Comparison of ENCODE assay signal across 17 cellular contexts in the genomic region with DNA sequence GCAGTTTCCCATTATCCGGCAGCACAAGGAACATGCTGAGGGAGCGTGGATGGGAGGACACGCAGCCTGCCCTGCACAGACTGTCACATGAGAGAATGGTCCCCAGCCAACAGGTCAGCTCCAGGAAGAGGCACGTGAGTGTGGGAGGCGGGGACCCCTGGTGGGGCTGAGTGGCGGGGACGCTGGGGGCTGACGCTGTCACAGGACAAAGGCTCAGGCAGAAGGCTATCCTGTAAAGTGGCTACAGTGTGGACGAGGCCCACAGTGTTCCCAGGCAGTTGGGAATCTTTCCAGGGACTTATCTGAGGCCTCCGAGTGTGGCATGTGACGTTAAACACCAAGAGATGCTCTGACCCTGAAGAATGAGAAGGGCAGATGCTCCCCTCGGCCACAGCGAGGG. TPM values are rescaled to one million over a fixed set of nuclear protein-coding genes. Genes with fewer than 3 reads are reported as not detected.
DNase-seq lines count a peak whose midpoint lies in the region; ATAC-seq, FAIRE-seq and TF ChIP-seq lines count a peak whose summit lies in the region.
"Had no signal": no experiment of that assay in that cellular context is flagged by ENCODE, and none has a peak within 500 bp of the region (broad histone marks: within the 10 kb centered on the region; RNA-seq: fewer than 3 reads in every experiment).

No MANE protein-coding gene starts in this region.

- H2BK5ac ChIP-seq in neuronal stem cell (ENCODE audit: low read length), result no peak overlapping the region

- H3K9me1 ChIP-seq in K562 (ENCODE audit: control insufficient read depth, insufficient read depth, low read length), result no peaks in the 10 kb centered on the region

- H3K79me2 ChIP-seq in K562 (ENCODE audit: control insufficient read depth, insufficient read depth, low read length), result no peaks in the 10 kb centered on the region

- FAIRE-seq in K562 (lab: Jason Lieb, UNC) (no peak), frontal cortex (lab: Jason Lieb, UNC) (no peak)
- FAIRE-seq: D721Med had no signal

- peaks cover 64% of the 10 kb centered on the region for H3K36me3 Mint-ChIP-seq in activated CD4-positive, alpha-beta T cell treated with anti-CD3 and anti-CD28 coated beads, Interleukin-2, amount 10 ng/mL, durations not matched to agents 24 days and 14 days (ENCODE audit: low read depth)

- no peaks in the 10 kb centered on the region for H3K79me1 ChIP-seq in neuronal stem cell (ENCODE audit: low read depth, low read length)

- peaks cover 0 to 3% of the 10 kb centered on the region in 2 experiments; a peak in 1 of 5 replicates for H3K4me1 ChIP-seq in K562 (replicated peaks in 1 of 2; ENCODE audit: control insufficient read depth in 2 of 2, insufficient read depth in 2 of 2, low read length in 2 of 2)
- no peaks in the 10 kb centered on the region for H3K4me1 ChIP-seq in neuronal stem cell (ENCODE audit: control insufficient read depth in 2 of 2, insufficient read depth in 1 of 2, low read depth in 1 of 2, low read length in 2 of 2)
- no peaks in the 10 kb centered on the region for H3K4me1 ChIP-seq in suprapubic skin

- no peak overlapping the region for H2BK12ac ChIP-seq in neuronal stem cell (ENCODE audit: low read length)

- H3K4me1 Mint-ChIP-seq in activated CD4-positive, alpha-beta T cell treated with anti-CD3 and anti-CD28 coated beads, Interleukin-2, amount 10 ng/mL, durations not matched to agents 24 days and 14 days, result peaks cover 30% of the 10 kb centered on the region

- H4K8ac ChIP-seq in neuronal stem cell (ENCODE audit: low read depth, low read length), result no peak overlapping the region

- TF ChIP-seq EP300 in K562 (IDR thresholded peaks at IDR 0.05; ENCODE audit: low read length) (no peak), suprapubic skin (IDR thresholded peaks at IDR 0.05) (no peak)

- no peak for TF ChIP-seq RAD21 in K562 (CRISPR knock-in tag; conservative IDR thresholded peaks at IDR 0.05 in 1 of 2, IDR thresholded peaks at IDR 0.05 in 1 of 2)

- H2AK5ac ChIP-seq in neuronal stem cell (ENCODE audit: low read depth, low read length), result no peak overlapping the region

- TF ChIP-seq POLR2A in K562 (conservative IDR thresholded peaks at IDR 0.05) (no peak), suprapubic skin (IDR thresholded peaks at IDR 0.05) (no peak)

- no peak overlapping the region for H2BK120ac ChIP-seq in neuronal stem cell (ENCODE audit: low read depth, low read length)

- no peak overlapping the region for H3K4me2 ChIP-seq in K562 (ENCODE audit: insufficient read depth, low read length)
- H3K4me2 ChIP-seq in neuronal stem cell (ENCODE audit: insufficient read depth, low read length, poor library complexity, severe bottlenecking), result no peak overlapping the region

- no peaks in the 10 kb centered on the region for H3K9me3 Mint-ChIP-seq in activated CD4-positive, alpha-beta T cell treated with anti-CD3 and anti-CD28 coated beads, Interleukin-2, amount 10 ng/mL, durations not matched to agents 24 days and 14 days

- no peak overlapping the region for H3K4ac ChIP-seq in neuronal stem cell (ENCODE audit: low read length)

- no peak overlapping the region for H4K91ac ChIP-seq in neuronal stem cell (ENCODE audit: low read depth, low read length, poor library complexity)

- POLR2A ChIA-PET in K562 (lab: Yijun Ruan, JAX), result interaction anchor here (0.7 to 2.0 kb wide), 5 partner anchors 11 to 451 kb away, joined by 3 to 4 read pairs (median 4); a partner anchor contains a TSS

- H3K4me3 ChIP-seq in K562 (no peak overlapping the region), neuronal stem cell (ENCODE audit: low read length in 2 of 2) (no peak overlapping the region), suprapubic skin (no peak overlapping the region)
- H3K4me3 ChIP-seq: ascending aorta had no signal

- no peak overlapping the region for H3K18ac ChIP-seq in neuronal stem cell (ENCODE audit: low read length)

- DNase-seq in activated CD4-positive, alpha-beta T cell treated with anti-CD3 and anti-CD28 coated beads, Interleukin-2, amount 10 ng/mL, durations not matched to agents 24 days and 14 days, result no peak
- DNase-seq in activated CD4-positive, alpha-beta T cell treated with anti-CD3 and anti-CD28 coated beads, Interleukin-2, amount 50 U/mL, for 1 hour, result no peak
- peak in 2 of 4 experiments; percentile 29 to 32 for DNase-seq in K562 (ENCODE audit: extremely low read depth in 1 of 4, low spot score in 3 of 4)
- no peak for DNase-seq in neuronal stem cell (ENCODE audit: low spot score)
- no peak for DNase-seq in suprapubic skin (ENCODE audit: low spot score in 2 of 2)
- no peak for DNase-seq in frontal cortex (ENCODE audit: low spot score in 2 of 2)
- DNase-seq: effector CD8-positive, alpha-beta T cell; foreskin melanocyte; NCI-H1694; NCI-H526 treated with DMSO at 0.1 percent for 48 hours; SHP77 treated with DMSO at 0.1 percent for 48 hours; stimulated activated naive CD4-positive, alpha-beta T cell had no signal

- BruUV-seq in K562 (replicated peaks; lab: Mats Ljungman, UMichigan), result no TSS peak

- H3K27ac ChIP-seq in K562 (ENCODE audit: extremely low read depth, low read depth, low read length), result no peak overlapping the region
- no peak overlapping the region for H3K27ac ChIP-seq in neuronal stem cell (replicated peaks; ENCODE audit: low read length)
- H3K27ac ChIP-seq in suprapubic skin, result no peak overlapping the region
- H3K27ac ChIP-seq: ascending aorta, VCaP had no signal

- ATAC-seq in K562, result 0 out of 3 replicates have a peak, but pooled peaks have one; percentile 20

- H3K23ac ChIP-seq in neuronal stem cell (ENCODE audit: low read depth, low read length, poor library complexity), result peak overlapping the region; percentile 11

- H4K20me1 ChIP-seq in K562 (replicated peaks; ENCODE audit: control insufficient read depth, insufficient read depth, low read length), result no peaks in the 10 kb centered on the region

- H3K27me3 Mint-ChIP-seq in activated CD4-positive, alpha-beta T cell treated with anti-CD3 and anti-CD28 coated beads, Interleukin-2, amount 10 ng/mL, durations not matched to agents 24 days and 14 days, result no peaks in the 10 kb centered on the region

- no peak overlapping the region for H3K9ac ChIP-seq in K562 (ENCODE audit: insufficient read depth in 1 of 2, low read depth in 2 of 2, low read length in 2 of 2)
- no peak overlapping the region for H3K9ac ChIP-seq in neuronal stem cell (ENCODE audit: low read depth, low read length, poor library complexity)

- H3K9me3 ChIP-seq in K562 (replicated peaks; ENCODE audit: control insufficient read depth, insufficient read depth, low read depth, low read length) (no peaks in the 10 kb centered on the region), neuronal stem cell (replicated peaks in 1 of 2; ENCODE audit: control insufficient read depth in 2 of 2, insufficient read depth in 1 of 2, low read depth in 1 of 2, low read length in 2 of 2) (no peaks in the 10 kb centered on the region), suprapubic skin (no peaks in the 10 kb centered on the region)
- H3K9me3 ChIP-seq: ascending aorta had no signal

- no peak overlapping the region for H3K14ac ChIP-seq in neuronal stem cell (ENCODE audit: low read length)

- peak overlapping the region; percentile 7 for H3K4me3 Mint-ChIP-seq in activated CD4-positive, alpha-beta T cell treated with anti-CD3 and anti-CD28 coated beads, Interleukin-2, amount 10 ng/mL, durations not matched to agents 24 days and 14 days

- in situ Hi-C loops in K562 (cut with MboI), result no loop called here

- H3K27me3 ChIP-seq in K562 (ENCODE audit: control insufficient read depth in 2 of 2, insufficient read depth in 2 of 2, low read length in 2 of 2) (no peaks in the 10 kb centered on the region), neuronal stem cell (ENCODE audit: control insufficient read depth in 3 of 3, insufficient read depth in 3 of 3, low read depth in 1 of 3, low read length in 3 of 3) (no peaks in the 10 kb centered on the region), suprapubic skin (no peaks in the 10 kb centered on the region)
- H3K27me3 ChIP-seq: ascending aorta had no signal

- CTCF ChIA-PET in K562 (lab: Yijun Ruan, JAX; ENCODE audit: low intra/inter-chr PET ratio), result no interaction called here

- intact Hi-C loops in activated CD4-positive, alpha-beta T cell treated with anti-CD3 and anti-CD28 coated beads, Interleukin-2, amount 10 ng/mL, durations not matched to agents 24 days and 14 days (cut with micrococcal nuclease), result loop anchor here (10.0 kb wide), 1 partner anchor 418 kb away; a partner anchor contains a TSS
- intact Hi-C loops in K562 (cut with micrococcal nuclease), result loop anchor here (10.0 kb wide), 1 partner anchor 398 kb away; no protein-coding TSS in a partner anchor

- 73% methylated on average over 13 of the region's 13 CpGs for whole genome bisulfite sequencing in K562 (ENCODE audit: insufficient coverage, low coverage, missing lambda C conversion rate)
- WGBS in neuronal stem cell (ENCODE audit: extremely low coverage in 2 of 2, insufficient read length in 2 of 2, insufficient replicate concordance in 1 of 2), 2 donors, result no CpG with 5 or more reads among the region's 13 CpGs
- WGBS in suprapubic skin, result 85% methylated on average over 12 of the region's 13 CpGs

- H3K36me3 ChIP-seq in K562 (ENCODE audit: control insufficient read depth, insufficient read depth, low read length) (peaks cover 90% of the 10 kb centered on the region), neuronal stem cell (replicated peaks in 1 of 2; ENCODE audit: control insufficient read depth in 2 of 2, insufficient read depth in 2 of 2, low read length in 2 of 2) (peaks cover 53 to 95% of the 10 kb centered on the region in 2 donors), suprapubic skin (peaks cover 88% of the 10 kb centered on the region)

- H2BK15ac ChIP-seq in neuronal stem cell (ENCODE audit: low read length), result no peak overlapping the region

- no peak for TF ChIP-seq CTCF in K562 (IDR thresholded peaks at IDR 0.05 in 2 of 3, conservative IDR thresholded peaks at IDR 0.05 in 1 of 3; ENCODE audit: insufficient read depth in 2 of 3, low read depth in 1 of 3, low read length in 3 of 3)
- no peak for TF ChIP-seq CTCF in suprapubic skin (IDR thresholded peaks at IDR 0.05)

- no peak overlapping the region for H2AFZ ChIP-seq in K562 (ENCODE audit: low read depth, low read length)
- H2AFZ ChIP-seq in neuronal stem cell (ENCODE audit: low read length), result no peak overlapping the region

- H3K27ac Mint-ChIP-seq in activated CD4-positive, alpha-beta T cell treated with anti-CD3 and anti-CD28 coated beads, Interleukin-2, amount 10 ng/mL, durations not matched to agents 24 days and 14 days, result no peak overlapping the region

RNA-seq across cellular contexts. Expression of a gene that starts 30.4 kb away (rescaled TPM):
- 49.6 and 52.3 TPM in 2 replicates for total RNA-seq in activated CD4-positive, alpha-beta T cell treated with anti-CD3 and anti-CD28 coated beads, Interleukin-2, amount 10 ng/mL, durations not matched to agents 24 days and 14 days
- 203 and 232 TPM in 2 replicates for total RNA-seq in K562 (2011; cell fraction: chromatin; rRNA removed; ENCODE audit: low replicate concordance)
- total RNA-seq in K562 (2011; cell fraction: nucleolus; rRNA removed), result 178 and 187 TPM in 2 replicates
- total RNA-seq in K562 (2011; cell fraction: nucleoplasm; rRNA removed), result 182 and 207 TPM in 2 replicates
- total RNA-seq in K562 (2014; rRNA removed) (43.8 and 50.9 TPM in 2 replicates), K562 (2014; rRNA removed; fragmentation: Illumina TruSeq; extraction: Trizol) (31.7 and 32.0 TPM in 2 replicates), K562 (2015; rRNA removed; fragmentation: Illumina TruSeq; extraction: Trizol) (35.7 and 40.3 TPM in 2 replicates), K562 (2021) (46.6 and 53.9 TPM in 2 replicates), suprapubic skin (100 to 1,000 TPM in 1 of 4 donors, 10 to 100 TPM in 3; 70.0 to 116 (median 86.5) TPM), frontal cortex (76.6 TPM)
- polyA plus RNA-seq in K562 (2011; rRNA removed) (47.5 and 57.6 TPM in 2 replicates), K562 (2014; fragmentation: Illumina TruSeq; extraction: Trizol) (47.5 and 50.6 TPM in 2 replicates), K562 (2014; fragmentation: Nextera tagmentation; extraction: Ambion mirVana) (1 to 10 TPM; 2.8 to 4.3 TPM), K562 (2014; rRNA removed) (47.3 and 52.6 TPM in 2 replicates)
- 34.2 and 40.0 TPM in 2 replicates for polyA plus RNA-seq in K562 (2011; cell fraction: cytosol; rRNA removed)
- 123 and 127 TPM in 2 replicates for polyA plus RNA-seq in K562 (2011; cell fraction: nucleus; rRNA removed)
- 53.2 and 68.8 TPM in 2 replicates for polyA plus RNA-seq in K562 (2012)
- polyA minus RNA-seq in K562 (2011; rRNA and poly(A)+ RNA removed), result 74.1 and 90.4 TPM in 2 replicates
- polyA minus RNA-seq in K562 (2011; cell fraction: cytosol; rRNA and poly(A)+ RNA removed), result 38.7 and 55.3 TPM in 2 replicates
- polyA minus RNA-seq in K562 (2011; cell fraction: nucleus; rRNA and poly(A)+ RNA removed), result 101 and 126 TPM in 2 replicates
- polyA plus RNA-seq in neuronal stem cell (2013, experiment 1 of 2), result 59.6 TPM
- polyA plus RNA-seq in neuronal stem cell (2013, experiment 2 of 2), result 60.5 TPM

RNA-seq across cellular contexts. Expression of a gene that starts 43.8 kb away (rescaled TPM):
- not detected in 2 replicates for total RNA-seq in activated CD4-positive, alpha-beta T cell treated with anti-CD3 and anti-CD28 coated beads, Interleukin-2, amount 10 ng/mL, durations not matched to agents 24 days and 14 days
- not detected in 2 replicates for total RNA-seq in K562 (2011; cell fraction: chromatin; rRNA removed; ENCODE audit: low replicate concordance)
- not detected in 2 replicates for total RNA-seq in K562 (2011; cell fraction: nucleolus; rRNA removed)
- total RNA-seq in K562 (2011; cell fraction: nucleoplasm; rRNA removed), result not detected in 2 replicates
- total RNA-seq in K562 (2014; rRNA removed) (not detected in 2 replicates), K562 (2014; rRNA removed; fragmentation: Illumina TruSeq; extraction: Trizol) (not detected in 2 replicates), K562 (2015; rRNA removed; fragmentation: Illumina TruSeq; extraction: Trizol) (not detected in 2 replicates), K562 (2021) (not detected in 2 replicates), suprapubic skin (not detected), frontal cortex (not detected)
- polyA plus RNA-seq in K562 (2011; rRNA removed) (not detected in 2 replicates), K562 (2014; fragmentation: Illumina TruSeq; extraction: Trizol) (not detected in 2 replicates), K562 (2014; fragmentation: Nextera tagmentation; extraction: Ambion mirVana) (not detected), K562 (2014; rRNA removed) (0.28 TPM in 1 of 2 replicates, not detected in the other)
- polyA plus RNA-seq in K562 (2011; cell fraction: cytosol; rRNA removed), result not detected in 2 replicates
- polyA plus RNA-seq in K562 (2011; cell fraction: nucleus; rRNA removed), result not detected in 2 replicates
- not detected in 2 replicates for polyA plus RNA-seq in K562 (2012)
- not detected in 2 replicates for polyA minus RNA-seq in K562 (2011; rRNA and poly(A)+ RNA removed)
- not detected in 2 replicates for polyA minus RNA-seq in K562 (2011; cell fraction: cytosol; rRNA and poly(A)+ RNA removed)
- polyA minus RNA-seq in K562 (2011; cell fraction: nucleus; rRNA and poly(A)+ RNA removed), result not detected in 2 replicates
- polyA plus RNA-seq in neuronal stem cell (2013, experiment 1 of 2), result 0.32 TPM
- polyA plus RNA-seq in neuronal stem cell (2013, experiment 2 of 2), result 0.18 TPM
- total RNA-seq: A673, ascending aorta, pulmonary artery endothelial cell had no signal

RNA-seq across cellular contexts. Expression of a gene that starts 58.6 kb away (rescaled TPM):
- total RNA-seq in activated CD4-positive, alpha-beta T cell treated with anti-CD3 and anti-CD28 coated beads, Interleukin-2, amount 10 ng/mL, durations not matched to agents 24 days and 14 days, result 16.4 and 17.6 TPM in 2 replicates
- total RNA-seq in K562 (2011; cell fraction: chromatin; rRNA removed; ENCODE audit: low replicate concordance), result 41.6 and 67.8 TPM in 2 replicates
- 17.2 and 22.9 TPM in 2 replicates for total RNA-seq in K562 (2011; cell fraction: nucleolus; rRNA removed)
- total RNA-seq in K562 (2011; cell fraction: nucleoplasm; rRNA removed), result 32.9 and 33.4 TPM in 2 replicates
- total RNA-seq in K562 (2014; rRNA removed) (19.7 and 20.5 TPM in 2 replicates), K562 (2014; rRNA removed; fragmentation: Illumina TruSeq; extraction: Trizol) (31.5 and 36.4 TPM in 2 replicates), K562 (2015; rRNA removed; fragmentation: Illumina TruSeq; extraction: Trizol) (38.6 and 39.9 TPM in 2 replicates), K562 (2021) (26.4 and 27.7 TPM in 2 replicates), suprapubic skin (10 to 100 TPM in 3 of 4 donors, 1 to 10 TPM in 1; 8.3 to 22.8 (median 12.4) TPM), frontal cortex (223 TPM)
- polyA plus RNA-seq in K562 (2011; rRNA removed) (41.2 and 45.7 TPM in 2 replicates), K562 (2014; fragmentation: Illumina TruSeq; extraction: Trizol) (24.1 and 26.9 TPM in 2 replicates), K562 (2014; fragmentation: Nextera tagmentation; extraction: Ambion mirVana) (10 to 100 TPM; 14.8 to 16.3 TPM), K562 (2014; rRNA removed) (25.8 and 31.0 TPM in 2 replicates)
- polyA plus RNA-seq in K562 (2011; cell fraction: cytosol; rRNA removed), result 14.2 and 29.2 TPM in 2 replicates
- 21.6 and 41.6 TPM in 2 replicates for polyA plus RNA-seq in K562 (2011; cell fraction: nucleus; rRNA removed)
- 30.0 and 50.6 TPM in 2 replicates for polyA plus RNA-seq in K562 (2012)
- polyA minus RNA-seq in K562 (2011; rRNA and poly(A)+ RNA removed), result 44.1 and 45.6 TPM in 2 replicates
- polyA minus RNA-seq in K562 (2011; cell fraction: cytosol; rRNA and poly(A)+ RNA removed), result 13.4 and 18.9 TPM in 2 replicates
- polyA minus RNA-seq in K562 (2011; cell fraction: nucleus; rRNA and poly(A)+ RNA removed), result 8.1 and 13.8 TPM in 2 replicates
- 43.5 TPM for polyA plus RNA-seq in neuronal stem cell (2013, experiment 1 of 2)
- 44.6 TPM for polyA plus RNA-seq in neuronal stem cell (2013, experiment 2 of 2)

RNA-seq across cellular contexts. Expression of a gene that starts 58.8 kb away (rescaled TPM):
- total RNA-seq in activated CD4-positive, alpha-beta T cell treated with anti-CD3 and anti-CD28 coated beads, Interleukin-2, amount 10 ng/mL, durations not matched to agents 24 days and 14 days, result not detected in 2 replicates
- not detected in 2 replicates for total RNA-seq in K562 (2011; cell fraction: chromatin; rRNA removed; ENCODE audit: low replicate concordance)
- total RNA-seq in K562 (2011; cell fraction: nucleolus; rRNA removed), result not detected in 2 replicates
- total RNA-seq in K562 (2011; cell fraction: nucleoplasm; rRNA removed), result not detected in 2 replicates
- not detected in 2 replicates for total RNA-seq in K562 (2014; rRNA removed)
- not detected in 2 replicates for total RNA-seq in K562 (2014; rRNA removed; fragmentation: Illumina TruSeq; extraction: Trizol)
- total RNA-seq in K562 (2015; rRNA removed; fragmentation: Illumina TruSeq; extraction: Trizol), result not detected in 2 replicates
- not detected in 2 replicates for total RNA-seq in K562 (2021)
- not detected in 2 replicates for polyA plus RNA-seq in K562 (2011; rRNA removed)
- 0.03 TPM in 1 of 2 replicates, not detected in the other for polyA plus RNA-seq in K562 (2011; cell fraction: cytosol; rRNA removed)
- polyA plus RNA-seq in K562 (2011; cell fraction: nucleus; rRNA removed), result 0.04 and 0.20 TPM in 2 replicates
- polyA plus RNA-seq in K562 (2012), result 0.14 and 0.18 TPM in 2 replicates
- polyA plus RNA-seq in K562 (2014; fragmentation: Illumina TruSeq; extraction: Trizol), result not detected in 2 replicates
- not detected for polyA plus RNA-seq in K562 (2014; fragmentation: Nextera tagmentation; extraction: Ambion mirVana)
- 0.01 and 0.23 TPM in 2 replicates for polyA plus RNA-seq in K562 (2014; rRNA removed)
- polyA minus RNA-seq in K562 (2011; rRNA and poly(A)+ RNA removed), result not detected in 2 replicates
- polyA minus RNA-seq in K562 (2011; cell fraction: cytosol; rRNA and poly(A)+ RNA removed), result not detected in 2 replicates
- polyA minus RNA-seq in K562 (2011; cell fraction: nucleus; rRNA and poly(A)+ RNA removed), result not detected in 2 replicates
- 0.21 TPM for polyA plus RNA-seq in neuronal stem cell (2013, experiment 1 of 2)
- polyA plus RNA-seq in neuronal stem cell (2013, experiment 2 of 2), result 0.24 TPM
- total RNA-seq in suprapubic skin, result under 1 TPM in 2 of 4 donors, not detected in 2; 0.72 to 0.89 TPM
- total RNA-seq in frontal cortex, result 0.41 TPM
- total RNA-seq: A673, ascending aorta had no signal
